In the genomic region with DNA sequence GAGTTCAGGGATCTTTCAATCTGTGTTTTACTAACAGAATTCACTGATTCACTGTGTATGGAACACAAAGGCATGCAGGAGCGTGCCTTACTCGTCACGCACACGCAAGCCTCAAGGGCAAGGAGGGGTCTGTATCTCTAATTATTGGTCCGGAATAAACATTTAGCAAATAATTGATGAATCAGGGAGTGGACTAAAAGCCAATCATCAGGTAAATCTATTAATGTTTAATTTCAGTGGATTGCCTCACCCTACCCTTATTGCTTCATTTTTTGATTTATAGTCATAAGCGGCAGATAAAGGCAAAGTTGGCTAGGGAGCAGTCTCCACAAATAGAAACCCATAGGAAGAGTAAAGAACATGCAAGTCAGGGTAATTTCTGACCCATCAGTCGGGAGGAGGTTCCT, we compare ENCODE assay signal across 24 cellular contexts. TPM values are rescaled to one million over a fixed set of nuclear protein-coding genes. Genes with fewer than 3 reads are reported as not detected.
"Had no signal": no experiment of that assay in that cellular context is flagged by ENCODE, and none has a peak within 500 bp of the region (broad histone marks: within the 10 kb centered on the region; RNA-seq: fewer than 3 reads in every experiment).

No MANE protein-coding gene starts in this region.

- H3K36me3 ChIP-seq: colonic mucosa, SJSA1, upper lobe of left lung had no signal

- H3K9me3 ChIP-seq: colonic mucosa, SJSA1, upper lobe of left lung had no signal

- H3K27me3 ChIP-seq: SJSA1, upper lobe of left lung had no signal

- H3K4me1 ChIP-seq: colonic mucosa, upper lobe of left lung had no signal

- ATAC-seq: activated naive CD8-positive, alpha-beta T cell treated with anti-CD3 and anti-CD28 coated beads, Interleukin-2, amount 50 U/mL, for 24 hours; left ventricle myocardium superior; sciatic nerve; stimulated activated naive B cell treated with anti-CD40 and anti-IgM and Interleukin-4, amounts not matched to agents 10 μg/mL and 1 μg/mL and 100 μg/mL, for 72 hours; WTC11 had no signal

- H3K27ac ChIP-seq: colonic mucosa, dorsolateral prefrontal cortex, SJSA1, upper lobe of left lung had no signal

- H3K4me3 ChIP-seq: colonic mucosa, dorsolateral prefrontal cortex, SJSA1, smooth muscle cell, upper lobe of left lung had no signal

- DNase-seq: activated CD4-positive, alpha-beta memory T cell treated with anti-CD3 and anti-CD28 coated beads for 36 hours; activated gamma-delta T cell; activated naive CD4-positive, alpha-beta T cell treated with anti-CD3 and anti-CD28 coated beads, Interleukin-2, amount 50 U/mL, for 16 hours; activated naive CD8-positive, alpha-beta T cell treated with anti-CD3 and anti-CD28 coated beads, Interleukin-2, amount 50 U/mL, for 24 hours; aorta; colonic mucosa; dorsolateral prefrontal cortex; foreskin fibroblast; kidney glomerular epithelial cell; left ventricle myocardium superior; naive B cell; nucleus accumbens; stimulated activated CD4-positive, alpha-beta T cell treated with anti-CD3 and anti-CD28 coated beads, Interleukin-15, amount 100 ng/mL, for 24 hours; stimulated activated CD8-positive, alpha-beta memory T cell treated with anti-CD3 and anti-CD28 coated beads, Interleukin-4, amount 100 ng/mL, for 48 hours; stimulated activated naive B cell treated with anti-CD40 and anti-IgM and Interleukin-4, amounts not matched to agents 10 μg/mL and 1 μg/mL and 100 μg/mL, for 72 hours; T-helper 1 cell; upper lobe of left lung had no signal

- FAIRE-seq: TTC549 had no signal

- H3K4me2 ChIP-seq: smooth muscle cell had no signal

RNA-seq across cellular contexts. Expression of a gene that starts 7.4 kb away (rescaled TPM):
- total RNA-seq: activated CD4-positive, alpha-beta memory T cell treated with anti-CD3 and anti-CD28 coated beads for 36 hours; aorta; left ventricle myocardium superior; mononuclear cell; sciatic nerve had no signal
- polyA plus RNA-seq: neural cell had no signal

RNA-seq across cellular contexts. Expression of a gene that starts 16.4 kb away (rescaled TPM):
- total RNA-seq: SJSA1, smooth muscle cell had no signal
- polyA plus RNA-seq: smooth muscle cell had no signal
